24 cellular contexts compared by ENCODE assay signal in genomic region chr20:60203451-60203850, GRCh38.
A peak's percentile ranks its signal among the peaks of the same experiment; 100 is the strongest.
DNase-seq lines count a peak whose midpoint lies in the region; ATAC-seq and TF ChIP-seq lines count a peak whose summit lies in the region.
"Had no signal": no experiment of that assay in that cellular context is flagged by ENCODE, and none has a peak within 500 bp of the region (broad histone marks: within the 10 kb centered on the region; RNA-seq: fewer than 3 reads in every experiment).

No MANE protein-coding gene starts in this region.

- no peak for TF ChIP-seq CTCF in breast epithelium (IDR thresholded peaks at IDR 0.05)
- no peak for TF ChIP-seq CTCF in nephron progenitor cell (IDR thresholded peaks at IDR 0.05)
- no peak for TF ChIP-seq CTCF in tibial nerve (IDR thresholded peaks at IDR 0.05)

- ATAC-seq in GM19395 (IDR thresholded peaks at IDR 0.05; ENCODE audit: unreplicated experiment), result no peak
- ATAC-seq: stimulated activated naive B cell treated with anti-CD40 and anti-IgM and Interleukin-4, amounts not matched to agents 10 μg/mL and 1 μg/mL and 100 μg/mL, for 72 hours; T-cell had no signal

- 60 to 66% methylated on average over 5 to 6 of the region's 6 CpGs for WGBS in tibial nerve, 2 donors

- no peak for TF ChIP-seq EP300 in tibial nerve (IDR thresholded peaks at IDR 0.05)

- H3K36me3 ChIP-seq in breast epithelium (no peaks in the 10 kb centered on the region), tibial nerve (no peaks in the 10 kb centered on the region)

- DNase-seq in ELR (ENCODE audit: low read depth) (peak; percentile 12), M059J (ENCODE audit: low read depth) (peak; percentile 64), breast epithelium (ENCODE audit: low spot score in 2 of 2) (peak in 1 of 2 donors; percentile 84), nephron progenitor cell (no peak), inferior parietal cortex (ENCODE audit: extremely low spot score) (no peak), NCI-H82 (lab: John Stamatoyannopoulos, UW) (no peak), tibial nerve (ENCODE audit: low spot score in 2 of 2) (no peak)
- DNase-seq: activated CD4-positive, alpha-beta T cell treated with anti-CD3 and anti-CD28 coated beads for 1 hour; activated naive CD4-positive, alpha-beta T cell treated with anti-CD3 and anti-CD28 coated beads, Interleukin-2, amount 10 ng/mL, durations not matched to agents 7 days and 5 days; activated T-cell treated with anti-CD3 and anti-CD28 coated beads, Interleukin-2, amount 50 U/mL, for 48 hours; anterior cingulate cortex; CD4-positive, alpha-beta memory T cell; DMS 273 treated with DMSO at 0.1 percent for 48 hours; erythroblast; foreskin melanocyte; hippocampal formation; KG1; NCI-H187; SHP77; stimulated activated CD4-positive, alpha-beta T cell treated with anti-CD3 and anti-CD28 coated beads, Interleukin-2, amount 100 ng/mL, for 48 hours; stimulated activated naive B cell treated with anti-CD40 and anti-IgM and Interleukin-4, amounts not matched to agents 10 μg/mL and 1 μg/mL and 100 μg/mL, for 72 hours; T-cell had no signal

- intact Hi-C loops in breast epithelium (cut with DNase I; ENCODE audit: low total_unique reads), result no loop called here

- no peak overlapping the region for H3K4me3 Mint-ChIP-seq in nephron progenitor cell
- H3K4me3 Mint-ChIP-seq: activated naive CD4-positive, alpha-beta T cell treated with anti-CD3 and anti-CD28 coated beads, Interleukin-2, amount 10 ng/mL, durations not matched to agents 7 days and 5 days; CD4-positive, alpha-beta memory T cell; central memory CD8-positive, alpha-beta T cell; stimulated activated naive B cell treated with anti-CD40 and anti-IgM and Interleukin-4, amounts not matched to agents 10 μg/mL and 1 μg/mL and 100 μg/mL, for 72 hours; T-cell had no signal

- H3K27me3 ChIP-seq in breast epithelium, result no peaks in the 10 kb centered on the region
- H3K27me3 ChIP-seq in tibial nerve, result no peaks in the 10 kb centered on the region

- H3K9me3 ChIP-seq in breast epithelium (no peaks in the 10 kb centered on the region), tibial nerve (peaks cover 0 to 6% (median under 1%) of the 10 kb centered on the region in 4 donors)

- peaks cover 6% of the 10 kb centered on the region for H3K4me1 Mint-ChIP-seq in nephron progenitor cell
- H3K4me1 Mint-ChIP-seq: activated naive CD4-positive, alpha-beta T cell treated with anti-CD3 and anti-CD28 coated beads, Interleukin-2, amount 10 ng/mL, durations not matched to agents 7 days and 5 days; central memory CD8-positive, alpha-beta T cell; stimulated activated naive B cell treated with anti-CD40 and anti-IgM and Interleukin-4, amounts not matched to agents 10 μg/mL and 1 μg/mL and 100 μg/mL, for 72 hours; T-cell had no signal

- peaks cover 26% of the 10 kb centered on the region for H3K9me3 Mint-ChIP-seq in nephron progenitor cell
- H3K9me3 Mint-ChIP-seq: activated naive CD4-positive, alpha-beta T cell treated with anti-CD3 and anti-CD28 coated beads, Interleukin-2, amount 10 ng/mL, durations not matched to agents 7 days and 5 days had no signal

- H3K27ac ChIP-seq in breast epithelium (peak overlapping the region; percentile 38 to 61), tibial nerve (no peak overlapping the region)

- peak overlapping the region; percentile 48 for H3K27ac Mint-ChIP-seq in nephron progenitor cell
- H3K27ac Mint-ChIP-seq: activated naive CD4-positive, alpha-beta T cell treated with anti-CD3 and anti-CD28 coated beads, Interleukin-2, amount 10 ng/mL, durations not matched to agents 7 days and 5 days; CD4-positive, alpha-beta memory T cell; stimulated activated naive B cell treated with anti-CD40 and anti-IgM and Interleukin-4, amounts not matched to agents 10 μg/mL and 1 μg/mL and 100 μg/mL, for 72 hours; T-cell had no signal

- no peak for TF ChIP-seq POLR2A in breast epithelium (IDR thresholded peaks at IDR 0.05)
- no peak for TF ChIP-seq POLR2A in tibial nerve (IDR thresholded peaks at IDR 0.05)

- peaks cover 13% of the 10 kb centered on the region for H3K27me3 Mint-ChIP-seq in nephron progenitor cell (ENCODE audit: low read depth, poor library complexity)

- H3K4me1 ChIP-seq in breast epithelium, result no peaks in the 10 kb centered on the region
- H3K4me1 ChIP-seq in tibial nerve, result peaks cover 0 to 3% (median 0%) of the 10 kb centered on the region in 4 donors

- H3K4me3 ChIP-seq in breast epithelium (no peak overlapping the region), tibial nerve (no peak overlapping the region)

- no peaks in the 10 kb centered on the region for H3K36me3 Mint-ChIP-seq in nephron progenitor cell (ENCODE audit: low read depth)
- H3K36me3 Mint-ChIP-seq: activated naive CD4-positive, alpha-beta T cell treated with anti-CD3 and anti-CD28 coated beads, Interleukin-2, amount 10 ng/mL, durations not matched to agents 7 days and 5 days had no signal

Comparison
In these comparisons a context has a peak if more than half of its experiments do, and no peak if none do; other contexts are left out.
1. DNase-seq: peak in ELR (single experiment) and M059J (single experiment); none in nephron progenitor cell (single experiment), inferior parietal cortex (single experiment), NCI-H82 (single experiment) and tibial nerve (0 of 2).
2. H3K27ac ChIP-seq: peak in breast epithelium (2 of 2); none in tibial nerve (0 of 4).